ENCODE assay signal across 1 cellular context in genomic region chr7:6709808-6710207, GRCh38.
TF ChIP-seq lines count a peak whose summit lies in the region.

No MANE protein-coding gene starts in this region.

TF ChIP-seq in GM12878, 131 proteins besides CTCF, POLR2A, EP300 and RAD21:
- TF ChIP-seq ZBTB11 (CRISPR knock-in tag; IDR thresholded peaks at IDR 0.05) (0 out of 2 replicates have a peak, but pooled peaks have one; percentile 13), IKZF1 (conservative IDR thresholded peaks at IDR 0.05) (no peak)
